ENCODE assay signal across 1 cellular context in genomic region chr14:21203470-21204166, GRCh38.
A peak's percentile ranks its signal among the peaks of the same experiment; 100 is the strongest.
TF ChIP-seq lines count a peak whose summit lies in the region.

No MANE protein-coding gene starts in this region.

TF ChIP-seq in HepG2, 621 proteins besides CTCF, POLR2A, EP300 and RAD21 (continued from another document and continues in another):
- TF ChIP-seq ARID5B (CRISPR knock-in tag; IDR thresholded peaks at IDR 0.05) (peak; percentile 36; the same call in 1 of the 2 replicates), MLLT10 (CRISPR knock-in tag; IDR thresholded peaks at IDR 0.05) (0 out of 2 replicates have a peak, but pooled peaks have one; percentile 25), CAMTA2 (CRISPR knock-in tag; IDR thresholded peaks at IDR 0.05; ENCODE audit: borderline replicate concordance) (no peak), THRA (CRISPR knock-in tag; IDR thresholded peaks at IDR 0.05; ENCODE audit: borderline replicate concordance) (0 out of 2 replicates have a peak, but pooled peaks have one; percentile 17), BRF2 (CRISPR knock-in tag; IDR thresholded peaks at IDR 0.05) (0 out of 2 replicates have a peak, but pooled peaks have one; percentile 72), ZNF782 (CRISPR knock-in tag; IDR thresholded peaks at IDR 0.05; ENCODE audit: borderline replicate concordance) (no peak), ZNF451 (CRISPR knock-in tag; IDR thresholded peaks at IDR 0.05) (no peak), HMG20B (CRISPR knock-in tag; conservative IDR thresholded peaks at IDR 0.05) (peak; percentile 74; the same call in 1 of the 2 replicates), ELF3 (CRISPR knock-in tag; IDR thresholded peaks at IDR 0.05) (no peak), STAT6 (CRISPR knock-in tag; IDR thresholded peaks at IDR 0.05; ENCODE audit: borderline replicate concordance) (no peak), ZNF576 (CRISPR knock-in tag; IDR thresholded peaks at IDR 0.05) (no peak), MIER3 (CRISPR knock-in tag; IDR thresholded peaks at IDR 0.05; ENCODE audit: borderline replicate concordance) (peak; percentile 11; the same call in 1 of the 2 replicates), ZBTB10 (CRISPR knock-in tag; IDR thresholded peaks at IDR 0.05; ENCODE audit: borderline replicate concordance) (no peak), CHD2 (IDR thresholded peaks at IDR 0.05; ENCODE audit: low read depth, low read length) (no peak), ZFP62 (CRISPR knock-in tag; IDR thresholded peaks at IDR 0.05) (no peak), PAF1 (CRISPR knock-in tag; IDR thresholded peaks at IDR 0.05) (peak; percentile 74), CC2D1A (CRISPR knock-in tag; IDR thresholded peaks at IDR 0.05) (no peak), BATF2 (CRISPR knock-in tag; IDR thresholded peaks at IDR 0.05) (peak; percentile 51; the same call in 1 of the 2 replicates), LCORL (IDR thresholded peaks at IDR 0.05) (no peak), LCORL (CRISPR knock-in tag; IDR thresholded peaks at IDR 0.05) (no peak), ZFP82 (CRISPR knock-in tag; IDR thresholded peaks at IDR 0.05; ENCODE audit: borderline replicate concordance) (peak; percentile 27; the same call in 1 of the 2 replicates), FOXC1 (CRISPR knock-in tag; IDR thresholded peaks at IDR 0.05; ENCODE audit: borderline replicate concordance) (no peak), ZNF143 (CRISPR knock-in tag; IDR thresholded peaks at IDR 0.05) (peak; percentile 27; the same call in 1 of the 2 replicates), KDM2A (CRISPR knock-in tag; IDR thresholded peaks at IDR 0.05; ENCODE audit: borderline replicate concordance, low read depth) (peak; percentile 28; the same call in 1 of the 2 replicates), ZNF30 (CRISPR knock-in tag; IDR thresholded peaks at IDR 0.05) (no peak), ZNF788 (CRISPR knock-in tag; IDR thresholded peaks at IDR 0.05; ENCODE audit: borderline replicate concordance) (0 out of 2 replicates have a peak, but pooled peaks have one; percentile 36), NRL (CRISPR knock-in tag; IDR thresholded peaks at IDR 0.05; ENCODE audit: borderline replicate concordance) (no peak), ZNF101 (CRISPR knock-in tag; IDR thresholded peaks at IDR 0.05; ENCODE audit: borderline replicate concordance, low read depth) (no peak), GATAD2A (CRISPR knock-in tag; IDR thresholded peaks at IDR 0.05) (peak; percentile 59; the same call in 1 of the 2 replicates), ZSCAN30 (CRISPR knock-in tag; IDR thresholded peaks at IDR 0.05) (no peak), HINFP (CRISPR knock-in tag; IDR thresholded peaks at IDR 0.05; ENCODE audit: low read depth) (no peak), RFX1 (IDR thresholded peaks at IDR 0.05) (no peak), ZBTB3 (CRISPR knock-in tag; IDR thresholded peaks at IDR 0.05; ENCODE audit: borderline replicate concordance, low read depth) (no peak), EED (CRISPR knock-in tag; IDR thresholded peaks at IDR 0.05) (0 out of 2 replicates have a peak, but pooled peaks have one; percentile 49), ZHX2 (IDR thresholded peaks at IDR 0.05; ENCODE audit: low read depth) (no peak), ZHX2 (CRISPR knock-in tag; IDR thresholded peaks at IDR 0.05; ENCODE audit: borderline replicate concordance) (0 out of 2 replicates have a peak, but pooled peaks have one; percentile 43), NCOA2 (CRISPR knock-in tag; IDR thresholded peaks at IDR 0.05) (0 out of 2 replicates have a peak, but pooled peaks have one; percentile 22)
